8 cellular contexts compared by ENCODE assay signal in the genomic region with DNA sequence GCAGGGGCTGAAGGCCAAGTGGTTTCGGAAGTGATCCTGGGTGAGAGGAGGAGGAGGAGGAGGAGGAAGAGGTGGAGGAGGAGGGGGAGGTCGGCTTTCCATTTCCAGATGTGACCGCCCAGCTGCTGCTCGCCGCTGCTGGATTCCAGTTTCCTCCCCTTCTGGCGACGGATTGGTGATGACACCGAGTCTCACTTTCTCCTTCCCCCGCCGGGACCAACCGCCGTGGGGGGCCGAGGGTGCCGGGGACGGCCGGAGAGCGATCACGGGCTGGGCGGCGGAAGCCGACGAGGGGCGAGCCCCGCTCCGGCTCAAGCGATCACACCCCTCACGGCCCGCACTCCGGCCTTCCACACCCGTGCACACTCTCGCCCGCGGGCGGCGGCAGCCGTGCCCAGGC. TPM values are rescaled to one million over a fixed set of nuclear protein-coding genes. Genes with fewer than 3 reads are reported as not detected.
A peak's percentile ranks its signal among the peaks of the same experiment; 100 is the strongest.
DNase-seq lines count a peak whose midpoint lies in the region; FAIRE-seq and TF ChIP-seq lines count a peak whose summit lies in the region.
"Not testable (repeated sequence)": the region's sequence is repeated elsewhere in the genome, so short reads cannot be mapped to it uniquely, and the experiment has no call there.

No MANE protein-coding gene starts in this region.

- H3K27me3 Mint-ChIP-seq in T-helper 1 cell treated with Interleukin-12 subunit alpha and Interleukin-12 subunit beta and Interleukin-4 antibody, amounts not matched to agents 30 μg/mL and 1 μg/mL, for 36 hours (ENCODE audit: low read depth); endothelial cell (ENCODE audit: unreplicated experiment): not testable (repeated sequence)

- WGBS in suprapubic skin, result 0% methylated on average over 9 of the region's 36 CpGs

- H3K4me1 Mint-ChIP-seq in T-helper 1 cell treated with Interleukin-12 subunit alpha and Interleukin-12 subunit beta and Interleukin-4 antibody, amounts not matched to agents 30 μg/mL and 1 μg/mL, for 36 hours (ENCODE audit: low read depth); endothelial cell (ENCODE audit: unreplicated experiment): not testable (repeated sequence)

- not testable (repeated sequence) for H3F3A ChIP-seq in DOHH2 (ENCODE audit: control insufficient read depth, insufficient read depth)

- intact Hi-C loops in posterior vena cava (cut with DNase I), result not testable (repeated sequence)

- H3K4me3 Mint-ChIP-seq in T-helper 1 cell treated with Interleukin-12 subunit alpha and Interleukin-12 subunit beta and Interleukin-4 antibody, amounts not matched to agents 30 μg/mL and 1 μg/mL, for 36 hours, result peak overlapping the region; percentile 73
- not testable (repeated sequence) for H3K4me3 Mint-ChIP-seq in endothelial cell (ENCODE audit: unreplicated experiment)

- H4K20me1 ChIP-seq in DOHH2 (ENCODE audit: control insufficient read depth, insufficient read depth, low read depth, low read length); keratinocyte (ENCODE audit: control insufficient read depth, extremely low read depth, insufficient read depth, low read length): not testable (repeated sequence)

- H3K27ac Mint-ChIP-seq in T-helper 1 cell treated with Interleukin-12 subunit alpha and Interleukin-12 subunit beta and Interleukin-4 antibody, amounts not matched to agents 30 μg/mL and 1 μg/mL, for 36 hours, result peak overlapping the region; percentile 72
- not testable (repeated sequence) for H3K27ac Mint-ChIP-seq in endothelial cell (ENCODE audit: unreplicated experiment)

- TF ChIP-seq POLR2A in suprapubic skin (IDR thresholded peaks at IDR 0.05), result not testable (repeated sequence)

- H2AFZ ChIP-seq in keratinocyte (ENCODE audit: control insufficient read depth, low read length), result peak overlapping the region; percentile 66

- not testable (repeated sequence) for H3K9me2 ChIP-seq in DOHH2 (replicated peaks; ENCODE audit: control insufficient read depth, low read length)

- dilution Hi-C loops in keratinocyte (cut with MboI; ENCODE audit: extremely low pct_ligation_motif_present, low sequenced_read_pairs), result not testable (repeated sequence)

- H3K9me3 Mint-ChIP-seq in T-helper 1 cell treated with Interleukin-12 subunit alpha and Interleukin-12 subunit beta and Interleukin-4 antibody, amounts not matched to agents 30 μg/mL and 1 μg/mL, for 36 hours; endothelial cell (ENCODE audit: unreplicated experiment): not testable (repeated sequence)

- H3K4me3 ChIP-seq in DOHH2 (ENCODE audit: low read length) (peak overlapping the region; percentile 73), keratinocyte (ENCODE audit: control insufficient read depth in 2 of 3, extremely low read depth in 1 of 3, insufficient read depth in 2 of 3, low read depth in 1 of 3, low read length in 3 of 3) (peak overlapping the region; percentile 27 to 59 (median 55)), suprapubic skin (peak overlapping the region; percentile 61)

- not testable (repeated sequence) for TF ChIP-seq CTCF in DOHH2 (IDR thresholded peaks at IDR 0.05; ENCODE audit: low read depth, low read length, poor library complexity, severe bottlenecking); endothelial cell (IDR thresholded peaks at IDR 0.05; ENCODE audit: unreplicated experiment); keratinocyte (optimal IDR thresholded peaks at IDR 0.05 in 1 of 3, IDR thresholded peaks at IDR 0.05 in 1 of 3, conservative IDR thresholded peaks at IDR 0.05 in 1 of 3; ENCODE audit: extremely low read depth in 1 of 3, insufficient read depth in 2 of 3, low read length in 3 of 3); suprapubic skin (IDR thresholded peaks at IDR 0.05)

- not testable (repeated sequence) for FAIRE-seq in keratinocyte (lab: Jason Lieb, UNC)

- peak overlapping the region; percentile 44 for H3K27ac ChIP-seq in DOHH2 (ENCODE audit: low read depth, low read length)
- peak overlapping the region; percentile 40 for H3K27ac ChIP-seq in keratinocyte (ENCODE audit: control insufficient read depth, insufficient read depth, low read length)
- H3K27ac ChIP-seq in suprapubic skin, result peak overlapping the region; percentile 34

- H3K9me3 ChIP-seq in DOHH2 (ENCODE audit: control insufficient read depth, insufficient read depth, low read length); keratinocyte (ENCODE audit: control insufficient read depth, low read depth, low read length); suprapubic skin: not testable (repeated sequence)

- H3K9ac ChIP-seq in keratinocyte (ENCODE audit: control insufficient read depth, extremely low read depth, insufficient read depth, low read length), result peak overlapping the region; percentile 61

- not testable (repeated sequence) for H3K36me3 ChIP-seq in DOHH2 (ENCODE audit: control insufficient read depth, low read length); keratinocyte (ENCODE audit: control insufficient read depth in 2 of 2, extremely low read depth in 1 of 2, insufficient read depth in 2 of 2, low read length in 2 of 2); suprapubic skin

- not testable (repeated sequence) for H3K9me1 ChIP-seq in keratinocyte (ENCODE audit: control insufficient read depth, extremely low read depth, insufficient read depth, low read length)

- H3K79me2 ChIP-seq in DOHH2 (ENCODE audit: control insufficient read depth, low read length); keratinocyte (ENCODE audit: control insufficient read depth, insufficient read depth, low read length): not testable (repeated sequence)

- H3K27me3 ChIP-seq in DOHH2 (ENCODE audit: control insufficient read depth, low read length); keratinocyte (ENCODE audit: control insufficient read depth, extremely low read depth, insufficient read depth, low read length); suprapubic skin: not testable (repeated sequence)

- H3K36me3 Mint-ChIP-seq in T-helper 1 cell treated with Interleukin-12 subunit alpha and Interleukin-12 subunit beta and Interleukin-4 antibody, amounts not matched to agents 30 μg/mL and 1 μg/mL, for 36 hours (ENCODE audit: low read depth); endothelial cell (ENCODE audit: low read depth, unreplicated experiment): not testable (repeated sequence)

- H3K4me2 ChIP-seq in DOHH2 (ENCODE audit: low read length) (peak overlapping the region; percentile 43; the same call in 1 of the 2 replicates), keratinocyte (ENCODE audit: control insufficient read depth, extremely low read depth, insufficient read depth, low read depth, low read length) (peak overlapping the region; percentile 32)

- not testable (repeated sequence) for TF ChIP-seq EP300 in suprapubic skin (IDR thresholded peaks at IDR 0.05)

- not testable (repeated sequence) for H3K4me1 ChIP-seq in DOHH2 (ENCODE audit: control insufficient read depth, low read length); keratinocyte (ENCODE audit: control insufficient read depth, extremely low read depth, insufficient read depth, low read length); suprapubic skin

- DNase-seq in LoVo (ENCODE audit: low spot score), result peak; percentile 28
- peak; percentile 34 for DNase-seq in activated gamma-delta T cell treated with anti-CD3 and anti-CD28 coated beads, Interleukin-2, amount 50 U/mL, for 16 hours (ENCODE audit: low read depth)
- peak; percentile 61 for DNase-seq in endothelial cell (ENCODE audit: low spot score)
- not testable (repeated sequence) for DNase-seq in keratinocyte (ENCODE audit: low read depth, low spot score)
- peak; percentile 90 for DNase-seq in posterior vena cava (ENCODE audit: low spot score)
- peak; percentile 78 for DNase-seq in suprapubic skin (ENCODE audit: low spot score in 2 of 2)

RNA-seq across cellular contexts. Expression of a gene that starts 26.1 kb away (rescaled TPM):
- total RNA-seq in endothelial cell (ENCODE audit: unreplicated experiment) (not detected), posterior vena cava (not detected), suprapubic skin (not detected)
- polyA plus RNA-seq in keratinocyte, result not detected in 3 replicates
- not detected for polyA plus RNA-seq in keratinocyte (2011; ENCODE audit: low read depth)
- polyA plus RNA-seq in keratinocyte (2011; cell fraction: cytosol; rRNA removed), result not detected in 2 replicates
- polyA plus RNA-seq in keratinocyte (2011; cell fraction: nucleus; rRNA removed), result not detected in 2 replicates
- not detected in 2 replicates for polyA plus RNA-seq in keratinocyte (2012; ENCODE audit: low replicate concordance)
- polyA minus RNA-seq in keratinocyte, result not detected in 3 replicates
- not detected for polyA minus RNA-seq in keratinocyte (2011; cell fraction: cytosol; rRNA and poly(A)+ RNA removed)
- polyA minus RNA-seq in keratinocyte (2011; cell fraction: nucleus; rRNA and poly(A)+ RNA removed), result not detected in 2 replicates
